8 cellular contexts compared by ENCODE assay signal in genomic region chr16:88118839-88119741, GRCh38.
DNase-seq lines count a peak whose midpoint lies in the region; ATAC-seq and TF ChIP-seq lines count a peak whose summit lies in the region.
"Not testable (repeated sequence)": the region's sequence is repeated elsewhere in the genome, so short reads cannot be mapped to it uniquely, and the experiment has no call there.

No MANE protein-coding gene starts in this region.

- not testable (repeated sequence) for H3K79me1 ChIP-seq in IMR-90 (ENCODE audit: low read depth in 1 of 2, low read length in 2 of 2)

- in situ Hi-C loops in IMR-90 (cut with MboI; ENCODE audit: low sequenced_read_pairs); brain microvascular endothelial cell (cut with HindIII; ENCODE audit: low pct_ligation_motif_present, low sequenced_read_pairs): not testable (repeated sequence)

- H2BK5ac ChIP-seq in IMR-90 (ENCODE audit: low read depth, low read length, poor library complexity, severe bottlenecking) = peak overlapping the region; percentile 94

- ATAC-seq in IMR-90 (ENCODE audit: low read depth) = peak; percentile 78

- dilution Hi-C loops in IMR-90 (cut with HindIII; ENCODE audit: low sequenced_read_pairs, unreplicated experiment) = not testable (repeated sequence)

- peak overlapping the region; percentile 39 for H3K4me2 ChIP-seq in IMR-90 (ENCODE audit: low read depth, low read length)

- H3K36me3 ChIP-seq in IMR-90 (ENCODE audit: control insufficient read depth, insufficient read depth, low read length); brain microvascular endothelial cell (replicated peaks); kidney epithelial cell (ENCODE audit: control insufficient read depth, insufficient read depth, low read length); vagina: not testable (repeated sequence)

- TF ChIP-seq CTCF in IMR-90 (conservative IDR thresholded peaks at IDR 0.05; ENCODE audit: low read depth, low read length) (0 out of 2 replicates have a peak, but pooled peaks have one; percentile 4), brain microvascular endothelial cell (IDR thresholded peaks at IDR 0.05; ENCODE audit: low read depth, low read length, missing control alignments) (peak; percentile 14), fibroblast of pulmonary artery (IDR thresholded peaks at IDR 0.05; ENCODE audit: low read length, missing control alignments) (peak; percentile 11)
- not testable (repeated sequence) for TF ChIP-seq CTCF in RWPE1 (conservative IDR thresholded peaks at IDR 0.05; ENCODE audit: low read depth); kidney epithelial cell (IDR thresholded peaks at IDR 0.05; ENCODE audit: insufficient read depth, low read length, poor library complexity, severe bottlenecking); osteocyte (IDR thresholded peaks at IDR 0.05); vagina (IDR thresholded peaks at IDR 0.05)

- CTCF ChIA-PET in IMR-90 (lab: Yijun Ruan, JAX) = not testable (repeated sequence)
- CTCF ChIA-PET in RWPE1 (lab: Yijun Ruan, JAX) = interaction anchor here (0.7 kb wide), 1 partner anchor 196 kb away, joined by 4 read pairs; no protein-coding TSS in a partner anchor

- not testable (repeated sequence) for TF ChIP-seq POLR2A in IMR-90 (IDR thresholded peaks at IDR 0.05; ENCODE audit: low read depth, low read length); vagina (IDR thresholded peaks at IDR 0.05)

- H2AK9ac ChIP-seq in IMR-90 (replicated peaks; ENCODE audit: low read depth, low read length, poor library complexity) = not testable (repeated sequence)

- peak overlapping the region; percentile 44; the same call in 1 of the 2 replicates for H3K14ac ChIP-seq in IMR-90 (replicated peaks; ENCODE audit: low read depth, low read length)

- H3K9me1 ChIP-seq in IMR-90 (ENCODE audit: insufficient read depth, low read length) = peaks cover 13% of the 10 kb centered on the region

- H3K27me3 ChIP-seq in IMR-90 (ENCODE audit: control insufficient read depth, insufficient read depth, low read length); brain microvascular endothelial cell (replicated peaks); kidney epithelial cell (ENCODE audit: control insufficient read depth, insufficient read depth, low read length); vagina: not testable (repeated sequence)

- H3K18ac ChIP-seq in IMR-90 (ENCODE audit: low read depth, low read length) = peak overlapping the region; percentile 77; the same call in 1 of the 2 replicates

- peak; percentile 29 for DNase-seq in ELF-1 (ENCODE audit: low read depth, low spot score)
- peak; percentile 91 for DNase-seq in IMR-90
- peak; percentile 36 for DNase-seq in RWPE1 (ENCODE audit: low spot score)
- DNase-seq in brain microvascular endothelial cell = peak; percentile 89
- DNase-seq in fibroblast of pulmonary artery (ENCODE audit: low read depth) = peak; percentile 97
- DNase-seq in kidney epithelial cell (ENCODE audit: low read depth) = peak; percentile 72
- not testable (repeated sequence) for DNase-seq in osteocyte (ENCODE audit: extremely low spot score, unreplicated experiment); vagina (ENCODE audit: extremely low spot score in 2 of 2)

- WGBS in IMR-90 (ENCODE audit: extremely low coverage in 2 of 2, insufficient read length in 1 of 2), 2 experiments = 28% methylated on average over 7 of the region's 28 CpGs; no CpG with 5 or more reads in 1 of the 2 experiments

- peak overlapping the region; percentile 75; the same call in 1 of the 2 replicates for H3K23ac ChIP-seq in IMR-90 (ENCODE audit: low read depth, low read length)

- peak overlapping the region; percentile 10 for H3K4me3 Mint-ChIP-seq in osteocyte (ENCODE audit: unreplicated experiment)

- not testable (repeated sequence) for BruUV-seq in IMR-90 (replicated peaks; lab: Mats Ljungman, UMichigan)

- not testable (repeated sequence) for H3K27me3 Mint-ChIP-seq in osteocyte (ENCODE audit: unreplicated experiment)

- H4K91ac ChIP-seq in IMR-90 (ENCODE audit: insufficient read depth, low read depth, low read length) = peak overlapping the region; percentile 84; the same call in 1 of the 2 replicates

- POLR2A ChIA-PET in IMR-90 (lab: Charles Lee; ENCODE audit: unreplicated experiment) = interaction anchor here (0.6 kb wide), 1 partner anchor 34 kb away, joined by 3 read pairs; no protein-coding TSS in a partner anchor
- POLR2A ChIA-PET in RWPE1 (lab: Yijun Ruan, JAX; ENCODE audit: low non-redundant PET) = not testable (repeated sequence)

- H2BK20ac ChIP-seq in IMR-90 (ENCODE audit: low read depth, low read length) = peak overlapping the region; percentile 90

- H4K5ac ChIP-seq in IMR-90 (ENCODE audit: low read depth, low read length) = peak overlapping the region; percentile 90; the same call in 1 of the 2 replicates

- H3K4ac ChIP-seq in IMR-90 (ENCODE audit: low read depth, low read length) = peak overlapping the region; percentile 64

- peaks cover 42% of the 10 kb centered on the region for H3K4me1 Mint-ChIP-seq in osteocyte (ENCODE audit: unreplicated experiment)

- H3K4me3 ChIP-seq in IMR-90 (ENCODE audit: insufficient read depth, low read depth, low read length); brain microvascular endothelial cell (ENCODE audit: low read depth, low read length); fibroblast of pulmonary artery (replicated peaks; ENCODE audit: low read depth, low read length); kidney epithelial cell (ENCODE audit: low read depth, low read length); vagina: not testable (repeated sequence)

- H3K27ac Mint-ChIP-seq in osteocyte (ENCODE audit: unreplicated experiment) = peak overlapping the region; percentile 95

- intact Hi-C loops in IMR-90 (cut with micrococcal nuclease); vagina (cut with DNase I): not testable (repeated sequence)

- H3K9me3 ChIP-seq in IMR-90 (ENCODE audit: control insufficient read depth, insufficient read depth, low read length); vagina: not testable (repeated sequence)

- peak overlapping the region; percentile 72 to 80 for H4K8ac ChIP-seq in IMR-90 (ENCODE audit: low read depth in 2 of 2, low read length in 2 of 2)

- TF ChIP-seq RAD21 in IMR-90 (IDR thresholded peaks at IDR 0.05; ENCODE audit: low read length) = not testable (repeated sequence)

- not testable (repeated sequence) for H3K36me3 Mint-ChIP-seq in osteocyte (ENCODE audit: unreplicated experiment)

- not testable (repeated sequence) for H4K20me1 ChIP-seq in IMR-90 (ENCODE audit: insufficient read depth, low read length)

- H3K4me1 ChIP-seq in IMR-90 (ENCODE audit: control insufficient read depth, insufficient read depth, low read length) (peaks cover 31% of the 10 kb centered on the region), vagina (peaks cover 22% of the 10 kb centered on the region)

- H3K56ac ChIP-seq in IMR-90 (ENCODE audit: extremely low read depth, insufficient read depth, low read length) = not testable (repeated sequence)

- not testable (repeated sequence) for H2AFZ ChIP-seq in IMR-90 (replicated peaks; ENCODE audit: low read length, poor library complexity)

- peak overlapping the region; percentile 94; the same call in 1 of the 2 replicates for H2AK5ac ChIP-seq in IMR-90 (ENCODE audit: low read depth, low read length)

- peak overlapping the region; percentile 85; the same call in 1 of the 2 replicates for H2BK120ac ChIP-seq in IMR-90 (ENCODE audit: low read depth, low read length)

- H3K27ac ChIP-seq in IMR-90 (ENCODE audit: insufficient read depth, low read length) (peak overlapping the region; percentile 98), RWPE1 (peak overlapping the region; percentile 79), brain microvascular endothelial cell (peak overlapping the region; percentile 87), vagina (peak overlapping the region; percentile 60)

- not testable (repeated sequence) for H3K9ac ChIP-seq in IMR-90 (ENCODE audit: low read depth, low read length)

- H3K9me3 Mint-ChIP-seq in osteocyte (ENCODE audit: unreplicated experiment) = not testable (repeated sequence)

- peak overlapping the region; percentile 76; the same call in 2 of the 3 replicates for H2BK15ac ChIP-seq in IMR-90 (ENCODE audit: low read depth, low read length)

TF ChIP-seq in IMR-90, 13 proteins besides CTCF, POLR2A, EP300 and RAD21:
- peak; percentile 89 for TF ChIP-seq BHLHE40 (IDR thresholded peaks at IDR 0.05; ENCODE audit: low read depth, low read length)
- peak; percentile 41 for TF ChIP-seq RCOR1 (IDR thresholded peaks at IDR 0.05; ENCODE audit: insufficient replicate concordance, low read length)
- TF ChIP-seq CEBPB (IDR thresholded peaks at IDR 0.05; ENCODE audit: low read depth, low read length) = peak; percentile 96
- peak; percentile 16; the same call in 1 of the 2 replicates for TF ChIP-seq USF2 (IDR thresholded peaks at IDR 0.05; ENCODE audit: low read depth, low read length)
- peak; percentile 76 for TF ChIP-seq FOS (IDR thresholded peaks at IDR 0.05; ENCODE audit: low read depth, low read length)
- TF ChIP-seq NFE2L2 (IDR thresholded peaks at IDR 0.05; ENCODE audit: low read depth, low read length) = peak; percentile 27; the same call in 1 of the 2 replicates
